In the genomic region with DNA sequence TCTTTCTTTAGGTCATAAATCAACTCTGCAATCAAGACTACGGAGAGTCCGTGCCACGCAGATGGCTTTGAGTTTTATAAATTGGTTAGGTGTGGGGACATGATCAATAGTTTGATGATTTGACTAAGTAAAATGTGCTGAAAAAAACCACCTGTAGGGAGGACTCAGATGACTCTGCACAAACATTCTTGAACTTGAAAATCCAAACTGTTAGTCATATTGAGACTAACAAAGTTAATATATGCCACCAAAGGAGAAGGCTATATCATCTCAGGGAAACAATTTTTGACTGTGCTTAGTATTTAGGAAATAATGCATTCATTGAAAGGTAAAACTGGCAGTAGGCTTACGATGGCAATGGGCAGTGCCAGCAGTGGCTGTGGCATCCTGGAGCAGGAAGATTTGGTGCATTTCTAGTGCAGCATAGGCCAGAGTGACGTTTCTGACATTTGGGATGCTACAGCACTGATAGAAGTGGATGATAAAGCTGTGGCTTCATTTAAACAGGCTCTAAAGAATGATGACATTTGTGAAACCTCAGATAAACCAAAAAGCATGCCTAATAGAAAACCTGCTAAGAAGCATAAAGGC, we compare ENCODE assay signal across 15 cellular contexts.
DNase-seq lines count a peak whose midpoint lies in the region; ATAC-seq lines count a peak whose summit lies in the region.
"Had no signal": no experiment of that assay in that cellular context is flagged by ENCODE, and none has a peak within 500 bp of the region (broad histone marks: within the 10 kb centered on the region; RNA-seq: fewer than 3 reads in every experiment).

No MANE protein-coding gene starts in this region.

- no peak for DNase-seq in SW480 (ENCODE audit: low spot score)
- no peak for DNase-seq in NCI-H345 treated with DMSO at 0.1 percent for 48 hours (lab: John Stamatoyannopoulos, UW; ENCODE audit: unreplicated experiment)
- DNase-seq in ecto neural progenitor cell (ENCODE audit: low spot score): no peak
- no peak for DNase-seq in Right ventricle myocardium superior
- DNase-seq: activated CD4-positive, CD25-positive, alpha-beta regulatory T cell; amygdala; GF-D8; HCEC 1CT; NCI-H524; SIG-M5; sigmoid colon had no signal

- intact Hi-C loops in Right ventricle myocardium superior (cut with DNase I): no loop called here

- peak; percentile 75 for ATAC-seq in GM18502 (IDR thresholded peaks at IDR 0.05; ENCODE audit: poor library complexity, unreplicated experiment)
- peak; percentile 77 for ATAC-seq in GM19351 (IDR thresholded peaks at IDR 0.05; ENCODE audit: unreplicated experiment)
- ATAC-seq in HG02798 (IDR thresholded peaks at IDR 0.05; ENCODE audit: poor library complexity, unreplicated experiment): peak; percentile 79
- ATAC-seq in HG03565 (IDR thresholded peaks at IDR 0.05; ENCODE audit: unreplicated experiment): peak; percentile 72
- no peak for ATAC-seq in Right ventricle myocardium superior (ENCODE audit: poor library complexity)
